Comparison of ENCODE assay signal across 10 cellular contexts in the genomic region with DNA sequence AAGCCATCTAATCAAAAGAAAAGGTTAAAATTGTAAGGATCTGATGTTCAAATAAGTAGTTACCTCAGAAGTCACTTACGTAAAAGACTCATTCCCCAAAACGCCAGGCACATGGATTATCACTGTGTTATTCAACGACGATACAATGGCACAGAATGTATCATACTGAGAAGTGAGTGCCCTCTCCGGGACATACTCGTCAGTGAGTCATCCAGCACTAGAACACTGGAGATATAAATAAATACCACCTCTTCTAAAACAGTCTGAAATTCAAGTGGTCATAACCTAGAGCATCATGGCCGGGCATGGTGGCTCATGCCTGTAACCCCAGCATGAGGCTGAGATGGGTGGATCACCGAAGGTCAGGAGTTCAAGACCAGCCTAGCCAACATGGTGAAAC. TPM values are rescaled to one million over a fixed set of nuclear protein-coding genes. Genes with fewer than 3 reads are reported as not detected.
DNase-seq lines count a peak whose midpoint lies in the region; ATAC-seq and TF ChIP-seq lines count a peak whose summit lies in the region.
"Had no signal": no experiment of that assay in that cellular context is flagged by ENCODE, and none has a peak within 500 bp of the region (broad histone marks: within the 10 kb centered on the region; RNA-seq: fewer than 3 reads in every experiment).

No MANE protein-coding gene starts in this region.

- H3K4me1 ChIP-seq in foreskin keratinocyte (peaks cover 46% of the 10 kb centered on the region), MM.1S (ENCODE audit: low read length) (no peaks in the 10 kb centered on the region)

- no peak overlapping the region for H3K9ac ChIP-seq in MM.1S (ENCODE audit: low read length)

- no peaks in the 10 kb centered on the region for H3K9me3 ChIP-seq in MM.1S (replicated peaks; ENCODE audit: insufficient read depth, low read length)

- H3K9me2 ChIP-seq in MM.1S (replicated peaks; ENCODE audit: insufficient read depth, low read length): no peaks in the 10 kb centered on the region

- H3K4me3 ChIP-seq in H7 (ENCODE audit: insufficient read depth, low read depth, low read length): no peak overlapping the region
- H3K4me3 ChIP-seq in MM.1S (ENCODE audit: low read length): no peak overlapping the region

- H3K27me3 ChIP-seq in foreskin keratinocyte (no peaks in the 10 kb centered on the region), H7 (ENCODE audit: control insufficient read depth, insufficient read depth, low read length) (no peaks in the 10 kb centered on the region), MM.1S (replicated peaks; ENCODE audit: insufficient read depth, low read length) (no peaks in the 10 kb centered on the region)

- H3K27ac ChIP-seq in VCaP (peak overlapping the region; percentile 74), foreskin keratinocyte (peak overlapping the region; percentile 84), MM.1S (ENCODE audit: low read length) (no peak overlapping the region)

- TF ChIP-seq CTCF in VCaP (conservative IDR thresholded peaks at IDR 0.05): no peak
- TF ChIP-seq CTCF in foreskin keratinocyte (conservative IDR thresholded peaks at IDR 0.05): peak; percentile 21
- TF ChIP-seq CTCF in MM.1S (IDR thresholded peaks at IDR 0.05; ENCODE audit: low read length): no peak

- peak; percentile 89 for DNase-seq in HCEC 1CT
- DNase-seq in foreskin keratinocyte: peak; percentile 66 to 84
- no peak for DNase-seq in stimulated activated naive CD8-positive, alpha-beta T cell treated with anti-CD3 and anti-CD28 coated beads, Interleukin-15, Interleukin-2, amounts not matched to agents 100 U/mL and 50 U/mL, for 24 hours
- no peak for DNase-seq in H7
- DNase-seq in MM.1S: no peak
- no peak for DNase-seq in activated T-cell treated with anti-CD3 and anti-CD28 coated beads for 4 hours
- DNase-seq: activated B cell treated with CpG ODN at 0.5 μM for 24 hours, GDM1 had no signal

- peaks cover 90% of the 10 kb centered on the region for H3K79me2 ChIP-seq in MM.1S (ENCODE audit: low read length)

- H4K20me1 ChIP-seq in MM.1S (ENCODE audit: insufficient read depth, low read length): no peaks in the 10 kb centered on the region

- H3K36me3 ChIP-seq in H7 (replicated peaks; ENCODE audit: control insufficient read depth, insufficient read depth, low read length) (no peaks in the 10 kb centered on the region), MM.1S (replicated peaks; ENCODE audit: insufficient read depth, low read length) (no peaks in the 10 kb centered on the region)

- no peaks in the 10 kb centered on the region for H3F3A ChIP-seq in MM.1S (ENCODE audit: insufficient read depth, low read length)

- H3K4me2 ChIP-seq in MM.1S (ENCODE audit: low read depth, low read length): no peak overlapping the region

- ATAC-seq in foreskin keratinocyte: peak; percentile 93
- ATAC-seq in stimulated activated naive CD8-positive, alpha-beta T cell treated with anti-CD3 and anti-CD28 coated beads, Interleukin-15, Interleukin-2, amounts not matched to agents 100 U/mL and 50 U/mL, for 24 hours: peak; percentile 81
- no peak for ATAC-seq in HG02623 (IDR thresholded peaks at IDR 0.05; ENCODE audit: unreplicated experiment)

- H2AFZ ChIP-seq in MM.1S (ENCODE audit: low read length): no peak overlapping the region

RNA-seq across cellular contexts. Expression of a gene that starts 24.9 kb away (rescaled TPM):
- 23.0 and 24.2 TPM in 2 replicates for total RNA-seq in foreskin keratinocyte
- polyA plus RNA-seq in foreskin keratinocyte: 7.6 and 9.1 TPM in 2 replicates
- total RNA-seq in H7 (2014; rRNA removed; shearing (Covaris generic)): 8.3 and 11.4 TPM in 2 replicates

RNA-seq across cellular contexts. Expression of a gene that starts 58.2 kb away (rescaled TPM):
- not detected in 2 replicates for total RNA-seq in foreskin keratinocyte
- polyA plus RNA-seq in foreskin keratinocyte: 0.01 TPM in 1 of 2 replicates, not detected in the other
- total RNA-seq in H7 (2014; rRNA removed; shearing (Covaris generic)): 0.10 and 0.48 TPM in 2 replicates
- total RNA-seq: activated B cell treated with CpG ODN at 0.5 μM for 24 hours had no signal

Comparison
In these comparisons a context has a peak if more than half of its experiments do, and no peak if none do; other contexts are left out.
1. DNase-seq: peak in HCEC 1CT (single experiment) and foreskin keratinocyte (2 of 2); none in stimulated activated naive CD8-positive, alpha-beta T cell treated with anti-CD3 and anti-CD28 coated beads, Interleukin-15, Interleukin-2, amounts not matched to agents 100 U/mL and 50 U/mL, for 24 hours (single experiment), H7 (single experiment), MM.1S (single experiment) and activated T-cell treated with anti-CD3 and anti-CD28 coated beads for 4 hours (single experiment).